14 cellular contexts compared by ENCODE assay signal in the genomic region with DNA sequence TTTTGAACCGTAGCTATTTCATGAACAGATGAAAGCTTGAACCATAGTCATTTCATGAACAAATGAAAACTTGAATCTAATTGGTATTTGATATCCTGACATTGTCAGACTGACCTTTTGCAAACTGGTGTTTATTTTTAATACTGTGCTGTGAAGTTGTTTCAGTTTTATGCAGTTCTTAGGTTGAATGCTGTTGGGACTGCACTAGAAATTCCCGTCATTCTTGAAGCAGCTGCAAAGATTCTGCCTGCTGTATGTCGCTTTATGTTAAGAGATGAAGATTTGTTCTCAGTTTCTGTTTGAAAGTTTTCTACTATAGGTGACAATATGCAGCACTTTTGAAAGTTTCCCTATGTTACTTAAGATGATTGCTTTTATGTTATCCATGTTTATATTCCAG.
"Had no signal": no experiment of that assay in that cellular context is flagged by ENCODE, and none has a peak within 500 bp of the region (broad histone marks: within the 10 kb centered on the region; RNA-seq: fewer than 3 reads in every experiment).

No MANE protein-coding gene starts in this region.

- H3K27me3 Mint-ChIP-seq: effector memory CD8-positive, alpha-beta T cell; naive B cell had no signal

- H3K9me3 ChIP-seq: lower lobe of right lung, right atrium auricular region had no signal

- DNase-seq: activated CD4-positive, alpha-beta T cell treated with anti-CD3 and anti-CD28 coated beads for 1 hour; activated CD8-positive, alpha-beta memory T cell treated with anti-CD3 and anti-CD28 coated beads for 24 hours; activated effector memory CD4-positive, alpha-beta T cell treated with Interleukin-2 at 50 U/mL for 16 hours; activated T-cell treated with anti-CD3 and anti-CD28 coated beads for 4 hours; cortex of kidney; effector memory CD8-positive, alpha-beta T cell; glutamatergic neuron; left cardiac atrium; lower lobe of right lung; midbrain; naive B cell; small intestine had no signal

- H3K27me3 ChIP-seq: cardiac muscle cell, right atrium auricular region had no signal

- ATAC-seq: effector memory CD8-positive, alpha-beta T cell; left cardiac atrium; lower lobe of right lung had no signal

- H3K4me3 ChIP-seq: cardiac muscle cell, lower lobe of right lung, right atrium auricular region had no signal

- H3K4me3 Mint-ChIP-seq: effector memory CD8-positive, alpha-beta T cell; naive B cell had no signal

- H3K27ac Mint-ChIP-seq: effector memory CD8-positive, alpha-beta T cell had no signal

- H3K36me3 ChIP-seq: cardiac muscle cell had no signal

- H3K9me3 Mint-ChIP-seq: effector memory CD8-positive, alpha-beta T cell; naive B cell had no signal

- H3K27ac ChIP-seq: cardiac muscle cell, lower lobe of right lung, right atrium auricular region had no signal
